1 cellular context compared by ENCODE assay signal in the genomic region with DNA sequence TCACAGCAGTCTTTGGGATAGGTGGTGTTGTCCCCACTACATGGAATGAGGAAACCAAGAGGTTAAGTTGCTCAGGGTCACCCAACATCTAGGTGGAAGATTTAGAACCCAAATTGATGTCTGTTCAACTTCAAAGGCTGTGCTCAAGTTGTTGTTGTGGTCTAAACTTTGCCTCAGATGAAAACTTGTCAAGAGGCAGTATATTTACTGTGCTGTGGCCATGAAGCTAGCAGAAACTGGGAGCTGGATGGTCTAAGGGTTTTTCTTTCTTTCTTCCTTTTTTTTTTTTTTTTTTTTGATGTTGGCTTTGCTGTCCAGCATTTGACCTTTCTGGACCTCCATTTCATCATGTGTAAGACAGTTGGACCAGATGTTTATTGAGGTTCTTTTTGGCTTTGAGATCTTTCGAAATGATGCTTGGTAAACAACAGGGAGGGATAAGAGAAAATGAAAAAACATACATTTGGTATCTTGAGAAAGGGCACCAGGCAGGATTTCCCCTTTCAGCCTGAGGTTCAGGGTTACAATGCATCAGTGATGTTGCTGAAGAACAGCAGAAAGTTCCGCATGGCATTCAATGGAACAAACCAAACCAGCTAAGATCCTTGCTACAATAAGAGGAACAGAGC.
TF ChIP-seq lines count a peak whose summit lies in the region.

No MANE protein-coding gene starts in this region.

TF ChIP-seq in GM12878, 131 proteins besides CTCF, POLR2A, EP300 and RAD21 (continued from another document):
- TF ChIP-seq, protein P1, sequence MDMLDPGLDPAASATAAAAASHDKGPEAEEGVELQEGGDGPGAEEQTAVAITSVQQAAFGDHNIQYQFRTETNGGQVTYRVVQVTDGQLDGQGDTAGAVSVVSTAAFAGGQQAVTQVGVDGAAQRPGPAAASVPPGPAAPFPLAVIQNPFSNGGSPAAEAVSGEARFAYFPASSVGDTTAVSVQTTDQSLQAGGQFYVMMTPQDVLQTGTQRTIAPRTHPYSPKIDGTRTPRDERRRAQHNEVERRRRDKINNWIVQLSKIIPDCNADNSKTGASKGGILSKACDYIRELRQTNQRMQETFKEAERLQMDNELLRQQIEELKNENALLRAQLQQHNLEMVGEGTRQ (IDR thresholded peaks at IDR 0.05; ENCODE audit: borderline replicate concordance, low read depth, low read length) = no peak
